In genomic region chr22:50507421-50507990, GRCh38 we compare ENCODE assay signal across 8 cellular contexts. TPM values are rescaled to one million over a fixed set of nuclear protein-coding genes. Genes with fewer than 3 reads are reported as not detected.
DNase-seq lines count a peak whose midpoint lies in the region; ATAC-seq, FAIRE-seq and TF ChIP-seq lines count a peak whose summit lies in the region.

LMF2 (minus strand) TSS chr22:50507702; CDS start chr22:50507675, 27 bp downstream.

- peak within 1 kb of the TSS; percentile 86 for H3K27ac ChIP-seq in suprapubic skin

- no peaks in the 10 kb centered on the region for H3K9me3 ChIP-seq in suprapubic skin

- H3K4me1 ChIP-seq in suprapubic skin = peaks cover 49% of the 10 kb centered on the region

- peaks cover 42% of the 10 kb centered on the region for H3K36me3 ChIP-seq in suprapubic skin

- peak within 1 kb of the TSS; percentile 81 for H3K4me3 ChIP-seq in suprapubic skin

- H3K27me3 ChIP-seq in suprapubic skin = no peaks in the 10 kb centered on the region

- TF ChIP-seq CTCF in omental fat pad (IDR thresholded peaks at IDR 0.05) (no peak), suprapubic skin (IDR thresholded peaks at IDR 0.05) (no peak)

- TF ChIP-seq POLR2A in suprapubic skin (IDR thresholded peaks at IDR 0.05) = no peak

- no CpG with 5 or more reads among the region's 62 CpGs for WGBS in suprapubic skin

- no peak for TF ChIP-seq EP300 in suprapubic skin (IDR thresholded peaks at IDR 0.05)

- ATAC-seq in HG03135 (IDR thresholded peaks at IDR 0.05; ENCODE audit: unreplicated experiment) = peak; percentile 50
- ATAC-seq in omental fat pad (ENCODE audit: low FRiP score) = peak; percentile 72

- FAIRE-seq in frontal cortex (lab: Jason Lieb, UNC) = no peak

- DNase-seq in NCI-H510A treated with DMSO at 0.1 percent for 48 hours (lab: John Stamatoyannopoulos, UW) (peak; percentile 47), NCI-H510A (lab: John Stamatoyannopoulos, UW) (no peak), RKO (ENCODE audit: low spot score) (peak; percentile 84), frontal cortex (ENCODE audit: low spot score in 2 of 2) (peak in 1 of 2 donors; percentile 99), omental fat pad (ENCODE audit: low spot score) (peak; percentile 61), suprapubic skin (ENCODE audit: low spot score in 2 of 2) (peak; percentile 91 to 93)
- DNase-seq in activated effector memory CD4-positive, alpha-beta T cell treated with Interleukin-2 at 50 U/mL for 16 hours = peak; percentile 94

RNA-seq across cellular contexts. Expression of gene LMF2, which starts in this region (rescaled TPM):
- 11.8 TPM for total RNA-seq in frontal cortex
- total RNA-seq in omental fat pad = 10 to 100 TPM; 50.8 to 54.9 (median 51.7) TPM
- total RNA-seq in suprapubic skin = 10 to 100 TPM; 28.9 to 65.6 (median 44.7) TPM
